ENCODE assay signal across 2 cellular contexts in genomic region chr12:204261-204678, GRCh38.
TF ChIP-seq lines count a peak whose summit lies in the region.

No MANE protein-coding gene starts in this region.

TF ChIP-seq in GM23338, 12 proteins besides CTCF, POLR2A, EP300 and RAD21:
- TF ChIP-seq ETS1 (IDR thresholded peaks at IDR 0.05) (no peak), REST (IDR thresholded peaks at IDR 0.05; ENCODE audit: unreplicated experiment) (no peak), CREB1 (CRISPR knock-in tag; IDR thresholded peaks at IDR 0.05; ENCODE audit: low read depth) (no peak)
TF ChIP-seq in GM23338: peak in this region for 0.

TF ChIP-seq in K562, 482 proteins besides CTCF, POLR2A, EP300 and RAD21:
- TF ChIP-seq ATF6 (CRISPR knock-in tag; IDR thresholded peaks at IDR 0.05) (no peak), ZNF384 (IDR thresholded peaks at IDR 0.05; ENCODE audit: low read depth, low read length) (no peak), MED1 (CRISPR knock-in tag; IDR thresholded peaks at IDR 0.05; ENCODE audit: borderline replicate concordance) (no peak), ZFP36 (IDR thresholded peaks at IDR 0.05; ENCODE audit: low read depth, low read length, partially characterized antibody) (peak; percentile 73)
TF ChIP-seq in K562: peak in this region for 1.
